In the genomic region with DNA sequence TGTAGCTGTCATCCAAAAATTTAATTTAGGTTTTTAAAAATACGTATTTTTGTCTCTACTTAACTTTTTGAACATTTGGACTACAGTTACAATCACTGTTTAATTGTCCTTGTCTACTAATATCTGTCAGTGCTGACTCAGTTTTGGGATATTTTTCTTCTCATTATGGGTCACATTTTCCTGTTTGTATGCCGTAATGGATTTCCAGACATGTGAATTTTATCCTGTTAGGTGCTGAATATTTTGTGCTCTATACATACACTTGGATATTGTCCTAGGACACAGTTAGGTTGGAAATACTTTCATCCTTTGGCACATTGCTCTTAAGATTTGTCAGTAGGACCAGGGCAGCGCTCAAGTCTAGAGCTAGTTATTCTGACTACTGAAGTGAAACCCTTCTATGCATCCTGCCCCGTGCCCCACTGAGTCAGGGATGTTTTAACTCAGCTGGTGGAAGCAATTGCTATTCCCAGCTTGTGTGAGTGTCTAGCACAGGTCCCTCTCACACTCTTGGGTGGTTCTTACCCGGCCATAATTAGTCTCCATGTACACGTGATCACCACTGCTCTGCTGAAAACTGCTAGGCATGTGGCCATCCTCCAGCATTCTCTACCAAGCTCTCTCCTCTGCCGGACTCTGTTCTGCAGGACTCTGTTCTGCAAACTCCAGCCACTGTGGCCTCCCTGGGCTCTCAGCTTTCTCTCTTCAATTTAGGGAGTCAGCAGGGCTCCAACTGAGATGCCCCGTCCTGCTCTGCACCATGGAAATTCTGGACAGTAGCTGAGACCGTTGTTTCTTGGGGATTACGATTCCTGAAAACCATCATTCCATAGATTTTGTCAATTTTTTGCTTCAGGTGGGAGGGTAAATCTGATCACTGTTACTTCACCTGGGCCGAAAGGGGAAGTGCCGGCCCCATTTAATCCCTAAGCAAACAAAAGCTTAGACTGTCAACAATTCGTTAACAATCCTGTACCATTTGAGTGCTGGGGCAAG, we compare ENCODE assay signal across 1 cellular context.
A peak's percentile ranks its signal among the peaks of the same experiment; 100 is the strongest.
TF ChIP-seq lines count a peak whose summit lies in the region.

No MANE protein-coding gene starts in this region.

TF ChIP-seq in HepG2, 621 proteins besides CTCF, POLR2A, EP300 and RAD21 (continued from another document and continues in another):
- no peak; the same call in 1 of the 2 replicates for TF ChIP-seq ZBED4 (CRISPR knock-in tag; IDR thresholded peaks at IDR 0.05; ENCODE audit: borderline replicate concordance)
- TF ChIP-seq ZFX (CRISPR knock-in tag; IDR thresholded peaks at IDR 0.05; ENCODE audit: low read depth): peak; percentile 57; the same call in 1 of the 2 replicates
- TF ChIP-seq ZNF543 (CRISPR knock-in tag; IDR thresholded peaks at IDR 0.05): no peak
- TF ChIP-seq CEBPZ (IDR thresholded peaks at IDR 0.05; ENCODE audit: low read length): no peak
- no peak for TF ChIP-seq ZNF124 (CRISPR knock-in tag; IDR thresholded peaks at IDR 0.05)
- TF ChIP-seq NPAS2 (CRISPR knock-in tag; IDR thresholded peaks at IDR 0.05; ENCODE audit: borderline replicate concordance): no peak
- TF ChIP-seq, protein P1, sequence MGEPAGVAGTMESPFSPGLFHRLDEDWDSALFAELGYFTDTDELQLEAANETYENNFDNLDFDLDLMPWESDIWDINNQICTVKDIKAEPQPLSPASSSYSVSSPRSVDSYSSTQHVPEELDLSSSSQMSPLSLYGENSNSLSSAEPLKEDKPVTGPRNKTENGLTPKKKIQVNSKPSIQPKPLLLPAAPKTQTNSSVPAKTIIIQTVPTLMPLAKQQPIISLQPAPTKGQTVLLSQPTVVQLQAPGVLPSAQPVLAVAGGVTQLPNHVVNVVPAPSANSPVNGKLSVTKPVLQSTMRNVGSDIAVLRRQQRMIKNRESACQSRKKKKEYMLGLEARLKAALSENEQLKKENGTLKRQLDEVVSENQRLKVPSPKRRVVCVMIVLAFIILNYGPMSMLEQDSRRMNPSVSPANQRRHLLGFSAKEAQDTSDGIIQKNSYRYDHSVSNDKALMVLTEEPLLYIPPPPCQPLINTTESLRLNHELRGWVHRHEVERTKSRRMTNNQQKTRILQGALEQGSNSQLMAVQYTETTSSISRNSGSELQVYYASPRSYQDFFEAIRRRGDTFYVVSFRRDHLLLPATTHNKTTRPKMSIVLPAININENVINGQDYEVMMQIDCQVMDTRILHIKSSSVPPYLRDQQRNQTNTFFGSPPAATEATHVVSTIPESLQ (CRISPR knock-in tag; conservative IDR thresholded peaks at IDR 0.05): no peak
- TF ChIP-seq FOXA1 (IDR thresholded peaks at IDR 0.05): no peak
- peak; percentile 86 for TF ChIP-seq FOXA1 (CRISPR knock-in tag; IDR thresholded peaks at IDR 0.05)
- TF ChIP-seq ZIK1 (CRISPR knock-in tag; IDR thresholded peaks at IDR 0.05; ENCODE audit: borderline replicate concordance, low read depth): no peak
- TF ChIP-seq NR2F1 (CRISPR knock-in tag; IDR thresholded peaks at IDR 0.05): no peak
- no peak for TF ChIP-seq ZNF451 (CRISPR knock-in tag; IDR thresholded peaks at IDR 0.05)
- TF ChIP-seq NONO (IDR thresholded peaks at IDR 0.05): no peak
- peak; percentile 39; the same call in 1 of the 2 replicates for TF ChIP-seq NONO (CRISPR knock-in tag; conservative IDR thresholded peaks at IDR 0.05)
- no peak for TF ChIP-seq GTF2F1 (IDR thresholded peaks at IDR 0.05; ENCODE audit: low read length)
- no peak for TF ChIP-seq ZNF775 (CRISPR knock-in tag; IDR thresholded peaks at IDR 0.05; ENCODE audit: borderline replicate concordance)
- TF ChIP-seq SMAD1 (CRISPR knock-in tag; IDR thresholded peaks at IDR 0.05; ENCODE audit: borderline replicate concordance, low read depth): no peak
- TF ChIP-seq, protein P2, sequence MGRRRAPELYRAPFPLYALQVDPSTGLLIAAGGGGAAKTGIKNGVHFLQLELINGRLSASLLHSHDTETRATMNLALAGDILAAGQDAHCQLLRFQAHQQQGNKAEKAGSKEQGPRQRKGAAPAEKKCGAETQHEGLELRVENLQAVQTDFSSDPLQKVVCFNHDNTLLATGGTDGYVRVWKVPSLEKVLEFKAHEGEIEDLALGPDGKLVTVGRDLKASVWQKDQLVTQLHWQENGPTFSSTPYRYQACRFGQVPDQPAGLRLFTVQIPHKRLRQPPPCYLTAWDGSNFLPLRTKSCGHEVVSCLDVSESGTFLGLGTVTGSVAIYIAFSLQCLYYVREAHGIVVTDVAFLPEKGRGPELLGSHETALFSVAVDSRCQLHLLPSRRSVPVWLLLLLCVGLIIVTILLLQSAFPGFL (CRISPR knock-in tag; IDR thresholded peaks at IDR 0.05): no peak
- TF ChIP-seq ATF7 (IDR thresholded peaks at IDR 0.05): no peak
- TF ChIP-seq ATF7 (CRISPR knock-in tag; IDR thresholded peaks at IDR 0.05): no peak
- no peak for TF ChIP-seq TMF1 (CRISPR knock-in tag; IDR thresholded peaks at IDR 0.05; ENCODE audit: low read depth)
- peak; percentile 69 for TF ChIP-seq HMG20A (CRISPR knock-in tag; IDR thresholded peaks at IDR 0.05; ENCODE audit: borderline replicate concordance)
- no peak for TF ChIP-seq ZBTB38 (CRISPR knock-in tag; IDR thresholded peaks at IDR 0.05)
- TF ChIP-seq CBFB (CRISPR knock-in tag; IDR thresholded peaks at IDR 0.05): no peak
- TF ChIP-seq, protein P3, sequence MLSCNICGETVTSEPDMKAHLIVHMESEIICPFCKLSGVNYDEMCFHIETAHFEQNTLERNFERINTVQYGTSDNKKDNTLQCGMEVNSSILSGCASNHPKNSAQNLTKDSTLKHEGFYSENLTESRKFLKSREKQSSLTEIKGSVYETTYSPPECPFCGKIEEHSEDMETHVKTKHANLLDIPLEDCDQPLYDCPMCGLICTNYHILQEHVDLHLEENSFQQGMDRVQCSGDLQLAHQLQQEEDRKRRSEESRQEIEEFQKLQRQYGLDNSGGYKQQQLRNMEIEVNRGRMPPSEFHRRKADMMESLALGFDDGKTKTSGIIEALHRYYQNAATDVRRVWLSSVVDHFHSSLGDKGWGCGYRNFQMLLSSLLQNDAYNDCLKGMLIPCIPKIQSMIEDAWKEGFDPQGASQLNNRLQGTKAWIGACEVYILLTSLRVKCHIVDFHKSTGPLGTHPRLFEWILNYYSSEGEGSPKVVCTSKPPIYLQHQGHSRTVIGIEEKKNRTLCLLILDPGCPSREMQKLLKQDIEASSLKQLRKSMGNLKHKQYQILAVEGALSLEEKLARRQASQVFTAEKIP (CRISPR knock-in tag; IDR thresholded peaks at IDR 0.05; ENCODE audit: borderline replicate concordance): no peak
- TF ChIP-seq, protein P4, sequence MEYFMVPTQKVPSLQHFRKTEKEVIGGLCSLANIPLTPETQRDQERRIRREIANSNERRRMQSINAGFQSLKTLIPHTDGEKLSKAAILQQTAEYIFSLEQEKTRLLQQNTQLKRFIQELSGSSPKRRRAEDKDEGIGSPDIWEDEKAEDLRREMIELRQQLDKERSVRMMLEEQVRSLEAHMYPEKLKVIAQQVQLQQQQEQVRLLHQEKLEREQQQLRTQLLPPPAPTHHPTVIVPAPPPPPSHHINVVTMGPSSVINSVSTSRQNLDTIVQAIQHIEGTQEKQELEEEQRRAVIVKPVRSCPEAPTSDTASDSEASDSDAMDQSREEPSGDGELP (IDR thresholded peaks at IDR 0.05; ENCODE audit: borderline replicate concordance, low read depth): peak; percentile 66; the same call in 1 of the 2 replicates
- no peak for TF ChIP-seq NFATC3 (CRISPR knock-in tag; IDR thresholded peaks at IDR 0.05)
- TF ChIP-seq THYN1 (CRISPR knock-in tag; IDR thresholded peaks at IDR 0.05; ENCODE audit: borderline replicate concordance, low read depth): no peak
- peak; percentile 92 for TF ChIP-seq ZEB1 (IDR thresholded peaks at IDR 0.05; ENCODE audit: insufficient replicate concordance, low read depth)
- no peak for TF ChIP-seq ZNF563 (CRISPR knock-in tag; IDR thresholded peaks at IDR 0.05)
- TF ChIP-seq, protein P5, sequence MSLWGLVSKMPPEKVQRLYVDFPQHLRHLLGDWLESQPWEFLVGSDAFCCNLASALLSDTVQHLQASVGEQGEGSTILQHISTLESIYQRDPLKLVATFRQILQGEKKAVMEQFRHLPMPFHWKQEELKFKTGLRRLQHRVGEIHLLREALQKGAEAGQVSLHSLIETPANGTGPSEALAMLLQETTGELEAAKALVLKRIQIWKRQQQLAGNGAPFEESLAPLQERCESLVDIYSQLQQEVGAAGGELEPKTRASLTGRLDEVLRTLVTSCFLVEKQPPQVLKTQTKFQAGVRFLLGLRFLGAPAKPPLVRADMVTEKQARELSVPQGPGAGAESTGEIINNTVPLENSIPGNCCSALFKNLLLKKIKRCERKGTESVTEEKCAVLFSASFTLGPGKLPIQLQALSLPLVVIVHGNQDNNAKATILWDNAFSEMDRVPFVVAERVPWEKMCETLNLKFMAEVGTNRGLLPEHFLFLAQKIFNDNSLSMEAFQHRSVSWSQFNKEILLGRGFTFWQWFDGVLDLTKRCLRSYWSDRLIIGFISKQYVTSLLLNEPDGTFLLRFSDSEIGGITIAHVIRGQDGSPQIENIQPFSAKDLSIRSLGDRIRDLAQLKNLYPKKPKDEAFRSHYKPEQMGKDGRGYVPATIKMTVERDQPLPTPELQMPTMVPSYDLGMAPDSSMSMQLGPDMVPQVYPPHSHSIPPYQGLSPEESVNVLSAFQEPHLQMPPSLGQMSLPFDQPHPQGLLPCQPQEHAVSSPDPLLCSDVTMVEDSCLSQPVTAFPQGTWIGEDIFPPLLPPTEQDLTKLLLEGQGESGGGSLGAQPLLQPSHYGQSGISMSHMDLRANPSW (CRISPR knock-in tag; IDR thresholded peaks at IDR 0.05; ENCODE audit: borderline replicate concordance): no peak
- peak; percentile 80 for TF ChIP-seq ARNTL (CRISPR knock-in tag; IDR thresholded peaks at IDR 0.05)
- TF ChIP-seq TFDP2 (CRISPR knock-in tag; IDR thresholded peaks at IDR 0.05): no peak
